ENCODE assay signal across 22 cellular contexts in genomic region chr18:73087291-73087977, GRCh38.
"Had no signal": no experiment of that assay in that cellular context is flagged by ENCODE, and none has a peak within 500 bp of the region (broad histone marks: within the 10 kb centered on the region; RNA-seq: fewer than 3 reads in every experiment).

No MANE protein-coding gene starts in this region.

- H3K9ac ChIP-seq: SK-N-SH had no signal

- H3K4me1 Mint-ChIP-seq: T-cell, T-helper 17 cell had no signal

- H3K36me3 Mint-ChIP-seq: T-cell had no signal

- ATAC-seq: HepG2, Panc1, T-cell, T-helper 17 cell had no signal

- FAIRE-seq: HepG2 had no signal

- H3K27ac ChIP-seq: RWPE1 had no signal

- H3K36me3 ChIP-seq: MG63 had no signal

- H3K27me3 ChIP-seq: MG63 had no signal

- H3K4me2 ChIP-seq: SK-N-SH had no signal

- H3K9me3 ChIP-seq: SK-N-SH had no signal

- H3K27ac Mint-ChIP-seq: T-cell, T-helper 17 cell had no signal

- H3K27me3 Mint-ChIP-seq: T-cell, T-helper 17 cell had no signal

- H3K9me2 ChIP-seq: SK-N-SH had no signal

- H3K4me3 Mint-ChIP-seq: T-cell, T-helper 17 cell had no signal

- H3K4me3 ChIP-seq: MG63 had no signal

- DNase-seq: IMR-90, Karpas-422, KG1, MG63, NCI-H1092, NCI-H1105 treated with DMSO at 0.1 percent for 48 hours, NCI-H1417 treated with DMSO at 0.1 percent for 48 hours, NCI-H146, NCI-H187 treated with DMSO at 0.1 percent for 48 hours, NCI-H2029 treated with DMSO at 0.1 percent for 48 hours, NCI-H226, NCI-H510A treated with DMSO at 0.1 percent for 48 hours, NCI-H526, NCI-H748 treated with DMSO at 0.1 percent for 48 hours, SHP77, SK-N-SH, SW 1271, T-cell, T-helper 17 cell had no signal
